In the genomic region with DNA sequence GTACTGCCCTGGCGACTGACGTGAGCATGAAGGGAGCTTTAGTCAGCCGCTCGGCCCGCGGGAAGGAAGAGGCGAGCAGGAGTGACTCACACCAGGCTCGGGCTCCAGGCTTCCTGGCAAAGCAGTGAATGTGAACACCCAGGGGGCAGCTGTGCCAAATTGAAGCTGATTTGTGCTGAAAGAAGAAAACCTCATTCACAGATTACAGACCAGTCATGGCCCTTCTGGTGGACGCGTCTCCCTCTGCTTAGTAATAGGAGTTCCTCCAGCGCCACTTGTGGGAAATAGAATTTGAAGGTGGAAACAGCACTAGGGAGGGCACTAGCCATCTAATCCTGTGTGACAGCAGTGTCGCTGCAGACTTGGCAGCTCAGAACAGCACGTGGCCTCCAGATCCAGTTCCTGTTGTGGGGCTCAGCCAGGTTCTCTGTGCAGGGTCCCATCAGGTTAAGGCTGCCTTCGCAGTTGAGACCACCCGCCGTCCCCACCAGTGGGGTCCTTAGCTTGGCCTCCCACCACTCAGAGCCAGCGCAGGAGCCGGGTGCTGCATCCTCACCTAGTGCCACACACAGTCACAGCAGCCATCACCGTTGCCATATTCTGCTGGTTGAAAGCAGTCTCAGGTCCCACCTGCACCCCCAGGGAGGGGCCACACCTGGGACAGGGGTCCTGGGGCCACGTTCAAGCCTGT, we compare ENCODE assay signal across 8 cellular contexts.
DNase-seq lines count a peak whose midpoint lies in the region; ATAC-seq, FAIRE-seq and TF ChIP-seq lines count a peak whose summit lies in the region.

No MANE protein-coding gene starts in this region.

- peak in 1 of 2 donors; percentile 40 for TF ChIP-seq POLR2A in gastrocnemius medialis (IDR thresholded peaks at IDR 0.05)
- no peak for TF ChIP-seq POLR2A in GM12891 (IDR thresholded peaks at IDR 0.05; ENCODE audit: low read depth, low read length)

- TF ChIP-seq CTCF in cardiac muscle cell (IDR thresholded peaks at IDR 0.05; ENCODE audit: low read depth, low read length) (peak; percentile 17), gastrocnemius medialis (IDR thresholded peaks at IDR 0.05 in 4 of 5, conservative IDR thresholded peaks at IDR 0.05 in 1 of 5) (peak in 2 of 5 experiments; percentile 10 to 14), GM10248 (IDR thresholded peaks at IDR 0.05; ENCODE audit: control extremely low read depth, extremely low read depth, low read depth, missing control alignments) (no peak)

- H3K9me3 ChIP-seq in cardiac muscle cell (ENCODE audit: low read depth) (no peaks in the 10 kb centered on the region), gastrocnemius medialis (no peaks in the 10 kb centered on the region)

- H3K27ac ChIP-seq in cardiac muscle cell (no peak overlapping the region), gastrocnemius medialis (peak overlapping the region; percentile 86 to 98 (median 94))

- POLR2A ChIA-PET in GM10248 (lab: Yijun Ruan, JAX): interaction anchor here (0.5 kb wide), 1 partner anchor 71 kb away, joined by 3 read pairs; no protein-coding TSS in a partner anchor

- H3K27me3 ChIP-seq in cardiac muscle cell: no peaks in the 10 kb centered on the region
- no peaks in the 10 kb centered on the region for H3K27me3 ChIP-seq in gastrocnemius medialis

- CTCF ChIA-PET in GM10248 (lab: Yijun Ruan, JAX): interaction anchor here (1.1 to 2.2 kb wide), 3 partner anchors 11 to 52 kb away, joined by 3 to 9 read pairs (median 3); no protein-coding TSS in a partner anchor

- no peak for FAIRE-seq in GM12891 (lab: Jason Lieb, UNC)

- H3K36me3 Mint-ChIP-seq in activated T-cell treated with anti-CD3 and anti-CD28 coated beads, Interleukin-2, amount 50 U/mL, for 72 hours (ENCODE audit: insufficient read depth in 2 of 2): peaks cover 3 to 12% of the 10 kb centered on the region in 2 donors

- intact Hi-C loops in Right ventricle myocardium inferior (cut with DNase I) (no loop called here), head of caudate nucleus (cut with DNase I) (no loop called here), gastrocnemius medialis (cut with DNase I; ENCODE audit: low total_unique reads) (loop anchor here (1.0 to 2.0 kb wide), 2 partner anchors 32 to 76 kb away; no protein-coding TSS in a partner anchor)

- no peak for ATAC-seq in Right ventricle myocardium inferior
- peak; percentile 73 to 80 for ATAC-seq in activated T-cell treated with anti-CD3 and anti-CD28 coated beads, Interleukin-2, amount 50 U/mL, for 72 hours (replicated peaks in 1 of 2)
- peak; percentile 89 for ATAC-seq in gastrocnemius medialis

- H3K27me3 Mint-ChIP-seq in activated T-cell treated with anti-CD3 and anti-CD28 coated beads, Interleukin-2, amount 50 U/mL, for 72 hours (ENCODE audit: low read depth): no peaks in the 10 kb centered on the region

- H3K4me3 ChIP-seq in cardiac muscle cell: no peak overlapping the region
- H3K4me3 ChIP-seq in gastrocnemius medialis: peak overlapping the region in 3 of 4 donors; percentile 6 to 22 (median 6)

- H3K4me1 Mint-ChIP-seq in activated T-cell treated with anti-CD3 and anti-CD28 coated beads, Interleukin-2, amount 50 U/mL, for 72 hours (ENCODE audit: low read depth): peaks cover 40% of the 10 kb centered on the region

- H3K9me3 Mint-ChIP-seq in activated T-cell treated with anti-CD3 and anti-CD28 coated beads, Interleukin-2, amount 50 U/mL, for 72 hours: no peaks in the 10 kb centered on the region

- in situ Hi-C loops in gastrocnemius medialis (cut with MboI; ENCODE audit: low sequenced_read_pairs in 4 of 4): no loop called here

- H3K36me3 ChIP-seq in cardiac muscle cell (peaks cover 4% of the 10 kb centered on the region), gastrocnemius medialis (peaks cover 0 to 5% of the 10 kb centered on the region in 2 donors)

- DNase-seq in cardiac muscle cell (ENCODE audit: low read depth in 1 of 2, low spot score in 1 of 2) (peak in 1 of 2 donors; percentile 98), Right ventricle myocardium inferior (ENCODE audit: missing footprints) (no peak), head of caudate nucleus (peak in 41 of 42 donors; percentile 18 to 93 (median 60)), gastrocnemius medialis (peak; percentile 87 to 91), NCI-H1436 treated with DMSO at 0.1 percent for 48 hours (lab: John Stamatoyannopoulos, UW) (no peak), GM10248 (ENCODE audit: extremely low spot score) (no peak), GM12891 (ENCODE audit: insufficient read length, low spot score) (no peak)
- DNase-seq in activated T-cell treated with anti-CD3 and anti-CD28 coated beads, Interleukin-2, amount 50 U/mL, for 72 hours: peak; percentile 43 to 57

- H3K4me1 ChIP-seq in cardiac muscle cell (ENCODE audit: low read depth) (no peaks in the 10 kb centered on the region), gastrocnemius medialis (peaks cover 20 to 21% of the 10 kb centered on the region in 2 donors)

- H3K4me3 Mint-ChIP-seq in activated T-cell treated with anti-CD3 and anti-CD28 coated beads, Interleukin-2, amount 50 U/mL, for 72 hours: peak overlapping the region in 1 of 2 donors; percentile 62

- H3K27ac Mint-ChIP-seq in activated T-cell treated with anti-CD3 and anti-CD28 coated beads, Interleukin-2, amount 50 U/mL, for 72 hours: no peak overlapping the region

TF ChIP-seq in GM12891, 5 proteins besides CTCF, POLR2A, EP300 and RAD21:
- TF ChIP-seq TAF1 (IDR thresholded peaks at IDR 0.05; ENCODE audit: low read depth, low read length): no peak

Comparison
In these comparisons a context has a peak if more than half of its experiments do, and no peak if none do; other contexts are left out.
1. DNase-seq: peak in activated T-cell treated with anti-CD3 and anti-CD28 coated beads, Interleukin-2, amount 50 U/mL, for 72 hours (2 of 2), head of caudate nucleus (41 of 42) and gastrocnemius medialis (2 of 2); none in Right ventricle myocardium inferior (single experiment), NCI-H1436 treated with DMSO at 0.1 percent for 48 hours (single experiment), GM10248 (single experiment) and GM12891 (single experiment).